Comparison of ENCODE assay signal across 11 cellular contexts in genomic region chr4:171650543-171650942, GRCh38.
A peak's percentile ranks its signal among the peaks of the same experiment; 100 is the strongest.
DNase-seq lines count a peak whose midpoint lies in the region; ATAC-seq lines count a peak whose summit lies in the region.
"Had no signal": no experiment of that assay in that cellular context is flagged by ENCODE, and none has a peak within 500 bp of the region (broad histone marks: within the 10 kb centered on the region; RNA-seq: fewer than 3 reads in every experiment).

No MANE protein-coding gene starts in this region.

- no peaks in the 10 kb centered on the region for H3K9me3 ChIP-seq in naive thymus-derived CD4-positive, alpha-beta T cell (ENCODE audit: control insufficient read depth in 2 of 3, low read length in 3 of 3)

- H3K27ac Mint-ChIP-seq in naive thymus-derived CD4-positive, alpha-beta T cell: no peak overlapping the region
- H3K27ac Mint-ChIP-seq in activated CD4-positive, alpha-beta memory T cell treated with anti-CD3 and anti-CD28 coated beads, Interleukin-2, amount 10 ng/mL, durations not matched to agents 7 days and 5 days: no peak overlapping the region
- H3K27ac Mint-ChIP-seq: activated naive CD4-positive, alpha-beta T cell treated with anti-CD3 and anti-CD28 coated beads, Interleukin-2, amount 10 ng/mL, durations not matched to agents 7 days and 5 days had no signal

- no peaks in the 10 kb centered on the region for H3K27me3 ChIP-seq in naive thymus-derived CD4-positive, alpha-beta T cell (ENCODE audit: control insufficient read depth in 2 of 2, insufficient read depth in 2 of 2, low read length in 2 of 2)

- DNase-seq in naive thymus-derived CD4-positive, alpha-beta T cell: no peak
- DNase-seq in activated CD4-positive, alpha-beta memory T cell treated with anti-CD3 and anti-CD28 coated beads, Interleukin-2, amount 10 ng/mL, durations not matched to agents 7 days and 5 days: no peak
- DNase-seq in NOMO-1 (lab: John Stamatoyannopoulos, UW; ENCODE audit: unreplicated experiment in 2 of 2) (no peak), NCI-H526 (lab: John Stamatoyannopoulos, UW) (no peak), G401 (ENCODE audit: low spot score) (no peak)
- DNase-seq: activated naive CD4-positive, alpha-beta T cell treated with anti-CD3 and anti-CD28 coated beads, Interleukin-2, amount 10 ng/mL, durations not matched to agents 7 days and 5 days; effector memory CD4-positive, alpha-beta T cell; NCI-H2107 had no signal

- no peak overlapping the region for H3K4me3 Mint-ChIP-seq in naive thymus-derived CD4-positive, alpha-beta T cell
- no peak overlapping the region for H3K4me3 Mint-ChIP-seq in activated CD4-positive, alpha-beta memory T cell treated with anti-CD3 and anti-CD28 coated beads, Interleukin-2, amount 10 ng/mL, durations not matched to agents 7 days and 5 days
- H3K4me3 Mint-ChIP-seq: activated naive CD4-positive, alpha-beta T cell treated with anti-CD3 and anti-CD28 coated beads, Interleukin-2, amount 10 ng/mL, durations not matched to agents 7 days and 5 days had no signal

- H3K36me3 ChIP-seq in naive thymus-derived CD4-positive, alpha-beta T cell (ENCODE audit: control insufficient read depth in 2 of 3, insufficient read depth in 3 of 3, low read length in 3 of 3): no peaks in the 10 kb centered on the region

- no peaks in the 10 kb centered on the region for H3K4me1 ChIP-seq in naive thymus-derived CD4-positive, alpha-beta T cell (ENCODE audit: control insufficient read depth in 2 of 2, insufficient read depth in 2 of 2, low read length in 2 of 2)

- CTCF ChIA-PET in naive thymus-derived CD4-positive, alpha-beta T cell (lab: Charles Lee): no interaction called here
- CTCF ChIA-PET in activated CD4-positive, alpha-beta memory T cell treated with anti-CD3 and anti-CD28 coated beads, Interleukin-2, amount 10 ng/mL, durations not matched to agents 7 days and 5 days (lab: Charles Lee): no interaction called here

- H3K4me3 ChIP-seq in naive thymus-derived CD4-positive, alpha-beta T cell (ENCODE audit: low read length): no peak overlapping the region

- POLR2A ChIA-PET in naive thymus-derived CD4-positive, alpha-beta T cell (lab: Charles Lee): no interaction called here
- POLR2A ChIA-PET in activated CD4-positive, alpha-beta memory T cell treated with anti-CD3 and anti-CD28 coated beads, Interleukin-2, amount 10 ng/mL, durations not matched to agents 7 days and 5 days (lab: Charles Lee): no interaction called here

- H3K27ac ChIP-seq in naive thymus-derived CD4-positive, alpha-beta T cell (ENCODE audit: low read depth, low read length): no peak overlapping the region

- no peaks in the 10 kb centered on the region for H3K27me3 Mint-ChIP-seq in naive thymus-derived CD4-positive, alpha-beta T cell
- no peaks in the 10 kb centered on the region for H3K27me3 Mint-ChIP-seq in activated CD4-positive, alpha-beta memory T cell treated with anti-CD3 and anti-CD28 coated beads, Interleukin-2, amount 10 ng/mL, durations not matched to agents 7 days and 5 days
- H3K27me3 Mint-ChIP-seq: activated naive CD4-positive, alpha-beta T cell treated with anti-CD3 and anti-CD28 coated beads, Interleukin-2, amount 10 ng/mL, durations not matched to agents 7 days and 5 days had no signal

- intact Hi-C loops in naive thymus-derived CD4-positive, alpha-beta T cell (cut with micrococcal nuclease): no loop called here

- H3K36me3 Mint-ChIP-seq in naive thymus-derived CD4-positive, alpha-beta T cell: no peaks in the 10 kb centered on the region
- no peaks in the 10 kb centered on the region for H3K36me3 Mint-ChIP-seq in activated CD4-positive, alpha-beta memory T cell treated with anti-CD3 and anti-CD28 coated beads, Interleukin-2, amount 10 ng/mL, durations not matched to agents 7 days and 5 days (ENCODE audit: low read depth)
- H3K36me3 Mint-ChIP-seq: activated naive CD4-positive, alpha-beta T cell treated with anti-CD3 and anti-CD28 coated beads, Interleukin-2, amount 10 ng/mL, durations not matched to agents 7 days and 5 days had no signal

- in situ Hi-C loops in G401 (cut with HindIII; ENCODE audit: low sequenced_read_pairs): no loop called here

- H3K4me1 Mint-ChIP-seq in naive thymus-derived CD4-positive, alpha-beta T cell: no peaks in the 10 kb centered on the region
- no peaks in the 10 kb centered on the region for H3K4me1 Mint-ChIP-seq in activated CD4-positive, alpha-beta memory T cell treated with anti-CD3 and anti-CD28 coated beads, Interleukin-2, amount 10 ng/mL, durations not matched to agents 7 days and 5 days
- H3K4me1 Mint-ChIP-seq: activated naive CD4-positive, alpha-beta T cell treated with anti-CD3 and anti-CD28 coated beads, Interleukin-2, amount 10 ng/mL, durations not matched to agents 7 days and 5 days had no signal

- peak; percentile 38 for ATAC-seq in GM18520 (IDR thresholded peaks at IDR 0.05; ENCODE audit: unreplicated experiment)
- ATAC-seq in GM21723 (IDR thresholded peaks at IDR 0.05; ENCODE audit: unreplicated experiment): peak; percentile 68
- peak; percentile 66 for ATAC-seq in HG03432 (IDR thresholded peaks at IDR 0.05; ENCODE audit: unreplicated experiment)
- peak; percentile 12 for ATAC-seq in naive thymus-derived CD4-positive, alpha-beta T cell

- H3K9me3 Mint-ChIP-seq in naive thymus-derived CD4-positive, alpha-beta T cell: peaks cover 0 to 15% (median 5%) of the 10 kb centered on the region in 11 donors
- H3K9me3 Mint-ChIP-seq in activated CD4-positive, alpha-beta memory T cell treated with anti-CD3 and anti-CD28 coated beads, Interleukin-2, amount 10 ng/mL, durations not matched to agents 7 days and 5 days: peaks cover 2% of the 10 kb centered on the region

Comparison
In these comparisons a context has a peak if more than half of its experiments do, and no peak if none do; other contexts are left out.
1. ATAC-seq: peak in every context shown above with its lines; median percentile 68 in GM21723; 66 in HG03432; 38 in GM18520; 12 in naive thymus-derived CD4-positive, alpha-beta T cell.